17 cellular contexts compared by ENCODE assay signal in the genomic region with DNA sequence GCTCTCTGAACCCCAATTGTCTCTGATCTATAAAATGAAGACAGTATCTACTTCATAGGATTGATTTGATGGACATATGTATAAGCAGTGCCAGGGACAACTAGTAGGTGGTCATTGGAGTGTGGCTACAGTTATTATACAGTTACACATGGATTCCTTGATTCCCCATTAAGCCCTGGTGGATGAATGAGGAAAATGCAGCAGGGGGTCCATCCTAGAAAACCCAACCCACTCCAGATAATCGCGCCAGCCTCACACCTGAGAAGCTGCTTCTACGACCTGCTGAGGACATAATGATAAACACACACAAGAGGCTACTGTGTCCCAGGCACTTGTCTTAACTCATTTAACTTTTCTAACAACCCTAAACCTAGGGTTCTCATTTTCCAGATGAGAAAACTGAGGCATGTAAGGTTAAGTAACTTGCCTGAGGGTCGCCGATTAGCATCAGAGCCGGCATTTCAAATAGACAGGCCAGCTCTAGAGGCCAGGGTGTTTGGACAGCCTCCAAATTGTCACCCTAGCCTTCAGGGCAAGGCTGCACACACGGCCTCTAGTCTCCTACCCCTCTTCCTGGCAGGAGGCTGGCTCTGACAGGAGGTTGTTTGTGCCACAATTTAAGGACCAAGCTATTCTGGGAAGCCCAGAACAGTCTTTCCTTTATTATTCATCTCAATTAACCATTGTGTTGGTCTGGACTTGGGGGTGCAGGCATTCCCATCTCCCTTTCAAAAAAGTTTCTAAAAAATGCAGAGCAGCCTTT. TPM values are rescaled to one million over a fixed set of nuclear protein-coding genes. Genes with fewer than 3 reads are reported as not detected.
A peak's percentile ranks its signal among the peaks of the same experiment; 100 is the strongest.
DNase-seq lines count a peak whose midpoint lies in the region; ATAC-seq and TF ChIP-seq lines count a peak whose summit lies in the region.
"Had no signal": no experiment of that assay in that cellular context is flagged by ENCODE, and none has a peak within 500 bp of the region (broad histone marks: within the 10 kb centered on the region; RNA-seq: fewer than 3 reads in every experiment).

No MANE protein-coding gene starts in this region.

- H3K4me1 ChIP-seq in PC-9 (replicated peaks; ENCODE audit: insufficient read depth) (peaks cover 86% of the 10 kb centered on the region), right lobe of liver (peaks cover 0 to 88% (median 12%) of the 10 kb centered on the region in 4 donors), skeletal muscle tissue (ENCODE audit: control insufficient read depth in 3 of 3, insufficient read depth in 3 of 3, low read length in 3 of 3) (peaks cover 76 to 83% (median 83%) of the 10 kb centered on the region in 3 donors)

- no peaks in the 10 kb centered on the region for H3K9me2 ChIP-seq in PC-9 (ENCODE audit: insufficient read depth)

- H3K9ac ChIP-seq in skeletal muscle tissue (ENCODE audit: low read depth in 1 of 3, low read length in 3 of 3), result peak overlapping the region in 1 of 3 donors; percentile 36

- no peaks in the 10 kb centered on the region for H3K9me3 Mint-ChIP-seq in T-helper 2 cell treated with Interferon-gamma antibody and Interleukin-4, amounts not matched to agents 5 μg/mL and 100 μg/mL, for 36 hours
- H3K9me3 Mint-ChIP-seq: memory B cell had no signal

- H3K27ac Mint-ChIP-seq in T-helper 2 cell treated with Interferon-gamma antibody and Interleukin-4, amounts not matched to agents 5 μg/mL and 100 μg/mL, for 36 hours, result no peak overlapping the region
- H3K27ac Mint-ChIP-seq: memory B cell had no signal

- intact Hi-C loops in PC-9 (cut with micrococcal nuclease; ENCODE audit: unreplicated experiment) (loop anchor here (5.0 kb wide), 1 partner anchor 162 kb away; no protein-coding TSS in a partner anchor), right lobe of liver (cut with DNase I) (no loop called here)

- CTCF ChIA-PET in PC-9 (lab: Charles Lee), result no interaction called here

- TF ChIP-seq CTCF in PC-9 (conservative IDR thresholded peaks at IDR 0.05) (peak; percentile 34; the same call in 1 of the 2 replicates), choroid plexus epithelial cell (conservative IDR thresholded peaks at IDR 0.05; ENCODE audit: low read depth, low read length) (peak; percentile 25), right lobe of liver (IDR thresholded peaks at IDR 0.05) (no peak)

- peaks cover 22% of the 10 kb centered on the region for H3K4me1 Mint-ChIP-seq in T-helper 2 cell treated with Interferon-gamma antibody and Interleukin-4, amounts not matched to agents 5 μg/mL and 100 μg/mL, for 36 hours (ENCODE audit: low read depth)

- no peaks in the 10 kb centered on the region for H3K27me3 ChIP-seq in PC-9 (ENCODE audit: insufficient read depth, low read depth)
- no peaks in the 10 kb centered on the region for H3K27me3 ChIP-seq in right lobe of liver
- H3K27me3 ChIP-seq in skeletal muscle tissue (ENCODE audit: control insufficient read depth in 3 of 3, insufficient read depth in 3 of 3, low read length in 3 of 3), result no peaks in the 10 kb centered on the region
- H3K27me3 ChIP-seq: MG63 had no signal

- H3F3A ChIP-seq in PC-9 (ENCODE audit: insufficient read depth, low read depth), result peaks cover 70% of the 10 kb centered on the region

- ATAC-seq in right lobe of liver (no peak), GM18870 (IDR thresholded peaks at IDR 0.05; ENCODE audit: unreplicated experiment) (no peak), HG02970 (IDR thresholded peaks at IDR 0.05; ENCODE audit: low FRiP score, unreplicated experiment) (no peak)
- ATAC-seq: activated CD4-positive, CD25-positive, alpha-beta regulatory T cell treated with anti-CD3 and anti-CD28 coated beads, Interleukin-2, amount 50 U/mL, for 24 hours had no signal

- H3K4me3 Mint-ChIP-seq in T-helper 2 cell treated with Interferon-gamma antibody and Interleukin-4, amounts not matched to agents 5 μg/mL and 100 μg/mL, for 36 hours, result no peak overlapping the region
- H3K4me3 Mint-ChIP-seq: memory B cell had no signal

- H3K9me3 ChIP-seq in PC-9 (ENCODE audit: insufficient read depth, low read depth) (no peaks in the 10 kb centered on the region), right lobe of liver (no peaks in the 10 kb centered on the region), skeletal muscle tissue (ENCODE audit: control insufficient read depth in 3 of 3, low read length in 3 of 3) (no peaks in the 10 kb centered on the region)
- H3K9me3 ChIP-seq: HAP-1, MG63 had no signal

- peaks cover 6% of the 10 kb centered on the region for H3K27me3 Mint-ChIP-seq in T-helper 2 cell treated with Interferon-gamma antibody and Interleukin-4, amounts not matched to agents 5 μg/mL and 100 μg/mL, for 36 hours (ENCODE audit: low read depth)

- no peak overlapping the region for H2AFZ ChIP-seq in PC-9

- DNase-seq in PC-9 (peak in 1 of 2 experiments; percentile 35), choroid plexus epithelial cell (ENCODE audit: low read depth) (no peak), right lobe of liver (no peak), NCI-H510A treated with DMSO at 0.1 percent for 48 hours (lab: John Stamatoyannopoulos, UW) (no peak)
- DNase-seq in T-helper 2 cell treated with Interferon-gamma antibody and Interleukin-4, amounts not matched to agents 5 μg/mL and 100 μg/mL, for 36 hours (ENCODE audit: low spot score), result no peak
- DNase-seq: COR-L47; NCI-H510A; stimulated activated CD8-positive, alpha-beta memory T cell treated with anti-CD3 and anti-CD28 coated beads, Interleukin-4, amount 100 ng/mL, for 48 hours had no signal

- peaks cover 14% of the 10 kb centered on the region; the same call in 1 of the 2 replicates for H3K79me2 ChIP-seq in PC-9 (ENCODE audit: low read depth)

- H3K27ac ChIP-seq in PC-9 (peak overlapping the region; percentile 68), right lobe of liver (peak overlapping the region in 2 of 3 donors; percentile 67 to 69), skeletal muscle tissue (ENCODE audit: low read depth, low read length) (peak overlapping the region; percentile 88)
- H3K27ac ChIP-seq: SK-N-MC had no signal

- H3K4me2 ChIP-seq in PC-9, result peak overlapping the region; percentile 41

- peaks cover 11% of the 10 kb centered on the region for H3K36me3 Mint-ChIP-seq in T-helper 2 cell treated with Interferon-gamma antibody and Interleukin-4, amounts not matched to agents 5 μg/mL and 100 μg/mL, for 36 hours (ENCODE audit: low read depth)

- H3K36me3 ChIP-seq in PC-9 (ENCODE audit: low read depth) (peaks cover 32% of the 10 kb centered on the region), right lobe of liver (peaks cover 0 to 9% (median 4%) of the 10 kb centered on the region in 4 donors), skeletal muscle tissue (ENCODE audit: control insufficient read depth in 3 of 3, insufficient read depth in 3 of 3, low read length in 3 of 3) (peaks cover 6 to 24% (median 12%) of the 10 kb centered on the region in 3 donors)

- no peaks in the 10 kb centered on the region for H4K20me1 ChIP-seq in PC-9 (ENCODE audit: insufficient read depth)

- 83% methylated on average over 5 of the region's 7 CpGs for WGBS in right lobe of liver (ENCODE audit: insufficient coverage, low coverage, low lambda C conversion rate, missing lambda C conversion rate)

- no peak overlapping the region for H3K4me3 ChIP-seq in PC-9
- no peak overlapping the region for H3K4me3 ChIP-seq in choroid plexus epithelial cell (ENCODE audit: low read depth, low read length)
- H3K4me3 ChIP-seq in right lobe of liver, result no peak overlapping the region
- no peak overlapping the region for H3K4me3 ChIP-seq in skeletal muscle tissue (ENCODE audit: low read length in 3 of 3)
- H3K4me3 ChIP-seq: HAP-1, MG63, SK-N-MC had no signal

- TF ChIP-seq POLR2A in right lobe of liver (IDR thresholded peaks at IDR 0.05), result no peak

- POLR2A ChIA-PET in PC-9 (lab: Charles Lee; ENCODE audit: unreplicated experiment), result interaction anchor here (0.6 kb wide), 1 partner anchor 16 kb away, joined by 8 read pairs; no protein-coding TSS in a partner anchor

- no TSS peak for BruUV-seq in PC-9 (replicated peaks; lab: Mats Ljungman, UMichigan)

RNA-seq across cellular contexts. Expression of a gene that starts 3.8 kb away (rescaled TPM):
- total RNA-seq in PC-9 (2021) (0.90 TPM in 1 of 2 replicates, not detected in the other), right lobe of liver (not detected), skeletal muscle tissue (not detected)
- total RNA-seq: bronchial epithelial cell had no signal

RNA-seq across cellular contexts. Expression of a gene that starts 31.8 kb away (rescaled TPM):
- 288 and 291 TPM in 2 replicates for total RNA-seq in PC-9 (2021)
- total RNA-seq in right lobe of liver, result 100 to 1,000 TPM; 145 to 314 (median 197) TPM
- 64.7 TPM for total RNA-seq in skeletal muscle tissue

Comparison
In these comparisons a context has a peak if more than half of its experiments do, and no peak if none do; other contexts are left out.
1. CTCF ChIP-seq: peak in PC-9 (single experiment) and choroid plexus epithelial cell (single experiment); none in right lobe of liver (0 of 4).
2. Peak in every context shown above with its lines, with median percentiles within 50 percentile points of each other: H3K27ac ChIP-seq.